23 cellular contexts compared by ENCODE assay signal in the genomic region with DNA sequence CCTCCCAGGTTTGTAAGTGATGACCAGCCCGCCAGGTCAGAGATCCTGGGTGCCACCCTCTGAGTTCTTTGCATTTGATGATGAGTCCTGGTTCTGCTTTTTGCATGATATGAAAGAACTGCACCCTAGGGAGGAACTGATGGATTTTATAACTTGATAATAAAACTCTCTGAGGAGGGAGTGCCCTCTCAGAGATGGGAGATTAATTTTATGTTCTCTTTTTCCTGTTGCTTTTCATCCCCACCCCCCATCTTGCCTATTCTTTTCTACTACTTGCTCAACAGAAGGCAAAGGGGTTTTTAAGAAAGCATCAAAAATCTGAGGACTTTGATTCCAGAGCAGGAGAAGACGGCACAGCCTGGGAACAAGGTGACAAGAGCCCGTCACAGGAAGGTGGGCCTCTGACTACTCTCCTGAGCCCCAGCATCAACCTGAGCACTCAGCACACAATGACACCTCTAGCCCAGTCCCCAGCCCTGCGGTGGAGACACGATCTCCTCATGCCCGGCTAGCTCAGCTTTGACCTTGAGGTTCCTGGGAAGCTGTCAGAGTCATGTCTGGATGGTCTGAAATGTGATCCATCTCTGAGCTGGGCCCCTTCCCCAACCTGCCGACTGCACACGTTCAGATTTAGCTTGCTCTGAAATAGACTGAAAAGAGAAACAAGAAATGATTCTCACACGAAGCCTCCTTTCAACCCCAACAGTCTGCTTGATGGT.
DNase-seq lines count a peak whose midpoint lies in the region; ATAC-seq, FAIRE-seq and TF ChIP-seq lines count a peak whose summit lies in the region.
"Had no signal": no experiment of that assay in that cellular context is flagged by ENCODE, and none has a peak within 500 bp of the region (broad histone marks: within the 10 kb centered on the region; RNA-seq: fewer than 3 reads in every experiment).

No MANE protein-coding gene starts in this region.

- no peak for FAIRE-seq in GM12891 (lab: Jason Lieb, UNC)
- FAIRE-seq in GM12878 (lab: Jason Lieb, UNC): no peak
- FAIRE-seq: H1, HTR-8/SVneo had no signal

- no peak overlapping the region for H2AFZ ChIP-seq in GM12878 (ENCODE audit: control insufficient read depth, low read depth, low read length)
- H2AFZ ChIP-seq: neural progenitor cell had no signal

- SMC1A ChIA-PET in GM12878 (lab: Charles Lee; ENCODE audit: uncharacterized antibody, unreplicated experiment): no interaction called here

- H3K9ac ChIP-seq in GM12878 (ENCODE audit: control insufficient read depth, insufficient read depth, low read length): no peak overlapping the region
- H3K9ac ChIP-seq: neural progenitor cell had no signal

- H3K9me3 ChIP-seq in GM12878 (replicated peaks; ENCODE audit: control insufficient read depth, insufficient read depth, low read length): no peaks in the 10 kb centered on the region
- H3K9me3 ChIP-seq: body of pancreas, heart left ventricle, right atrium auricular region, SJSA1 had no signal

- CTCF ChIA-PET in GM12878 (lab: Yijun Ruan, JAX): no interaction called here

- TF ChIP-seq POLR2A in GM12891 (IDR thresholded peaks at IDR 0.05; ENCODE audit: low read depth, low read length) (no peak), NB4 (IDR thresholded peaks at IDR 0.05; ENCODE audit: extremely low read depth, insufficient read length) (no peak), GM12878 (IDR thresholded peaks at IDR 0.05; ENCODE audit: low read depth, low read length) (no peak)

- H3K4me1 ChIP-seq in GM12878 (ENCODE audit: control insufficient read depth, insufficient read depth, low read length): no peaks in the 10 kb centered on the region
- H3K4me1 ChIP-seq: neural progenitor cell, SJSA1 had no signal

- H4K20me1 ChIP-seq in GM12878 (ENCODE audit: control insufficient read depth, insufficient read depth): no peaks in the 10 kb centered on the region

- peaks cover 39% of the 10 kb centered on the region for H3K27me3 Mint-ChIP-seq in nephron progenitor cell (ENCODE audit: low read depth, poor library complexity)

- intact Hi-C loops in GM12878 (cut with micrococcal nuclease; ENCODE audit: unreplicated experiment): no loop called here

- ATAC-seq in GM12878 (peak; percentile 35), HG03280 (IDR thresholded peaks at IDR 0.05; ENCODE audit: unreplicated experiment) (no peak)
- ATAC-seq: activated CD4-positive, CD25-positive, alpha-beta regulatory T cell treated with anti-CD3 and anti-CD28 coated beads, Interleukin-2, amount 50 U/mL, for 24 hours had no signal

- H3K9me3 Mint-ChIP-seq in nephron progenitor cell: no peaks in the 10 kb centered on the region
- H3K9me3 Mint-ChIP-seq: activated CD4-positive, alpha-beta memory T cell treated with anti-CD3 and anti-CD28 coated beads for 36 hours; activated naive CD4-positive, alpha-beta T cell treated with anti-CD3 and anti-CD28 coated beads for 36 hours had no signal

- no peaks in the 10 kb centered on the region for H3K36me3 Mint-ChIP-seq in nephron progenitor cell (ENCODE audit: low read depth)
- H3K36me3 Mint-ChIP-seq: activated CD4-positive, alpha-beta memory T cell treated with anti-CD3 and anti-CD28 coated beads for 36 hours had no signal

- H3K4me1 Mint-ChIP-seq in nephron progenitor cell: peaks cover 74% of the 10 kb centered on the region

- peaks cover 0 to 3% of the 10 kb centered on the region in 2 experiments; a peak in 2 of 4 replicates for H3K27me3 ChIP-seq in GM12878 (replicated peaks in 1 of 2; ENCODE audit: control insufficient read depth in 2 of 2, insufficient read depth in 2 of 2, low read length in 1 of 2)
- H3K27me3 ChIP-seq: body of pancreas, heart left ventricle, neural progenitor cell, right atrium auricular region, SJSA1 had no signal

- DNase-seq in GM12891 (ENCODE audit: insufficient read length, low spot score) (no peak), NB4 (ENCODE audit: low read depth) (peak; percentile 7), GM12878 (ENCODE audit: low read depth, low spot score) (no peak), nephron progenitor cell (peak; percentile 38), DMS153 (lab: John Stamatoyannopoulos, UW) (no peak), hypothalamus (lab: John Stamatoyannopoulos, UW) (no peak), NCI-H1694 treated with DMSO at 0.1 percent for 48 hours (lab: John Stamatoyannopoulos, UW) (no peak)
- DNase-seq: activated CD4-positive, alpha-beta memory T cell treated with anti-CD3 and anti-CD28 coated beads for 36 hours; cerebellar nuclear complex; foreskin melanocyte; stimulated activated CD4-positive, alpha-beta T cell treated with anti-CD3 and anti-CD28 coated beads, Interleukin-1b, Interleukin-23, amount 100 ng/mL, for 48 hours; stimulated activated naive CD4-positive, alpha-beta T cell treated with Interleukin-2 at 50 U/mL for 16 hours had no signal

- no peak overlapping the region for H3K4me2 ChIP-seq in GM12878 (ENCODE audit: control insufficient read depth, insufficient read depth)
- H3K4me2 ChIP-seq: neural progenitor cell had no signal

- H3K4me3 ChIP-seq in NB4 (ENCODE audit: low read depth, low read length) (no peak overlapping the region), GM12878 (no peak overlapping the region)
- H3K4me3 ChIP-seq: body of pancreas, dorsolateral prefrontal cortex, heart left ventricle, neural progenitor cell, right atrium auricular region, SJSA1 had no signal

- no peak overlapping the region for H3K27ac ChIP-seq in GM12878 (ENCODE audit: control insufficient read depth, insufficient read depth)
- H3K27ac ChIP-seq: body of pancreas, dorsolateral prefrontal cortex, neural progenitor cell, right atrium auricular region, SJSA1 had no signal

- no peaks in the 10 kb centered on the region for H3K79me2 ChIP-seq in GM12878 (ENCODE audit: control insufficient read depth, insufficient read depth, low read length)

- no peak for TF ChIP-seq RAD21 in GM12878 (IDR thresholded peaks at IDR 0.05; ENCODE audit: insufficient read depth, low read depth, low read length)

- no peak for TF ChIP-seq CTCF in NB4 (IDR thresholded peaks at IDR 0.05; ENCODE audit: low read depth, low read length)
- TF ChIP-seq CTCF in GM12878 (IDR thresholded peaks at IDR 0.05 in 2 of 3, conservative IDR thresholded peaks at IDR 0.05 in 1 of 3; ENCODE audit: control insufficient read depth in 2 of 3, extremely low read depth in 1 of 3, insufficient read depth in 1 of 3, low read depth in 3 of 3, low read length in 3 of 3): no peak
- no peak for TF ChIP-seq CTCF in nephron progenitor cell (IDR thresholded peaks at IDR 0.05)

- RAD21 ChIA-PET in GM12878 (lab: Charles Lee; ENCODE audit: unreplicated experiment): no interaction called here

- H3K27ac Mint-ChIP-seq in nephron progenitor cell: no peak overlapping the region
- H3K27ac Mint-ChIP-seq: activated CD4-positive, alpha-beta memory T cell treated with anti-CD3 and anti-CD28 coated beads for 36 hours; activated naive CD4-positive, alpha-beta T cell treated with anti-CD3 and anti-CD28 coated beads for 36 hours had no signal

- WGBS in GM12878 (ENCODE audit: insufficient coverage, insufficient replicate concordance, low lambda C conversion rate, missing lambda C conversion rate): 41% methylated on average over 9 of the region's 9 CpGs

- BruUV-seq in GM12878 (replicated peaks; lab: Mats Ljungman, UMichigan): no TSS peak

- POLR2A ChIA-PET in GM12878 (lab: Charles Lee): no interaction called here

- no peak overlapping the region for H3K4me3 Mint-ChIP-seq in nephron progenitor cell
- H3K4me3 Mint-ChIP-seq: activated CD4-positive, alpha-beta memory T cell treated with anti-CD3 and anti-CD28 coated beads for 36 hours; activated naive CD4-positive, alpha-beta T cell treated with anti-CD3 and anti-CD28 coated beads for 36 hours; neural progenitor cell had no signal

- no peaks in the 10 kb centered on the region for H3K36me3 ChIP-seq in GM12878 (ENCODE audit: control insufficient read depth in 2 of 2, insufficient read depth in 2 of 2, low read length in 1 of 2)
- H3K36me3 ChIP-seq: heart left ventricle, neural progenitor cell, right atrium auricular region, SJSA1 had no signal

- in situ Hi-C loops in GM12878 (cut with MboI): no loop called here

- TF ChIP-seq EP300 in GM12878 (IDR thresholded peaks at IDR 0.05; ENCODE audit: borderline replicate concordance in 1 of 2, control insufficient read depth in 1 of 2, low read depth in 2 of 2, low read length in 2 of 2): no peak

TF ChIP-seq in GM12891, 5 proteins besides CTCF, POLR2A, EP300 and RAD21:
- TF ChIP-seq PAX5 (IDR thresholded peaks at IDR 0.05; ENCODE audit: insufficient read depth, low read length, severe bottlenecking) (no peak), SPI1 (IDR thresholded peaks at IDR 0.05; ENCODE audit: low read depth, low read length) (0 out of 2 replicates have a peak, but pooled peaks have one; percentile 23)

TF ChIP-seq in GM12878, 131 proteins besides CTCF, POLR2A, EP300 and RAD21 (continues in another document):
- no peak for TF ChIP-seq MYB (IDR thresholded peaks at IDR 0.05; ENCODE audit: borderline replicate concordance, low read depth, low read length)
- TF ChIP-seq, protein P1, sequence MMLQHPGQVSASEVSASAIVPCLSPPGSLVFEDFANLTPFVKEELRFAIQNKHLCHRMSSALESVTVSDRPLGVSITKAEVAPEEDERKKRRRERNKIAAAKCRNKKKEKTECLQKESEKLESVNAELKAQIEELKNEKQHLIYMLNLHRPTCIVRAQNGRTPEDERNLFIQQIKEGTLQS (IDR thresholded peaks at IDR 0.05; ENCODE audit: borderline replicate concordance, extremely low read depth, low read depth, low read length): no peak
- no peak for TF ChIP-seq SREBF1 (IDR thresholded peaks at IDR 0.05; ENCODE audit: low read length)
- TF ChIP-seq BMI1 (IDR thresholded peaks at IDR 0.05; ENCODE audit: borderline replicate concordance): no peak
- TF ChIP-seq MEF2B (IDR thresholded peaks at IDR 0.05; ENCODE audit: partially characterized antibody, poor library complexity, severe bottlenecking): no peak

Comparison
In these comparisons a context has a peak if more than half of its experiments do, and no peak if none do; other contexts are left out.
1. DNase-seq: peak in NB4 (single experiment) and nephron progenitor cell (single experiment); none in GM12891 (single experiment), GM12878 (single experiment), DMS153 (single experiment), hypothalamus (0 of 51) and NCI-H1694 treated with DMSO at 0.1 percent for 48 hours (single experiment).